ENCODE assay signal across 28 cellular contexts in the genomic region with DNA sequence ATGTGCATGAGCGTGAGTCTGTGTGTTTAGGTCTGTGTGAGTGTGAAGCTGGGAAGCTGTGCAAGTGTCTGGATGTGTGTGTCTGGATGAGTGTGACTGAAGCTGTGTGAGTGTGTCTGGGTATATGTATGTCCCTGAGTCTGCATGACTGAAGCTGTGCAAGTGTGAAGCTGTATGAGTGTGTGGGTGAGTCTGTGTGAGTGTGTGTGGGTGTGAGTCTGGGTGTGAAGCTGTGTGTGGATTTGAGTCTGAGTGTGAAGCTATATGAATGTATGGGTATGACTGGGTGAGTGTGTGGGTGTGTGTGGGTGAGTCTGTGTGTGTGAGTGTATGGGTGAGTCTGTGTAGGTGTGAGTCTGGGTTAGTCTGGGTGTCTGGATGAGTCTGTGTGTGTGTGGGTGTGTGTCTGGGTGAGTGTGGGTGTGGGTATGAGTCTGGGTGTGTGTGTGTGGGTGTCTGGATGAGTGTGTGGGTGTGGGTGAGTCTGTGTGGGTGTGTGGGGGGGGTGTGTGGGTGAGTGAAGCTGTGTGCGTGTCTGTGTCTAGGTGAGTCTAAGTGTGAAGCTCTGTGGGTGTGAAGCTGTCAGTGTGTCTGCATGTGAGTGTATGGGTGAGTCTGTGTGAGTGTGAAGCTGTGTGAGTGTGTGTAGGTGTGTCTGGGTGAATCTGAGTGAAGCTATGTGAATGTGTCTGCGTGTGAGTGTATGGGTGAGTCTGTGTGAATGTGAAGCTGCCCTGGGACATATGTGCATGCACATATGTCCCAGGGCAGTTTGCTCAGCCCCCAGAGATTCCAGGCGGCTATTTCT.
"Had no signal": no experiment of that assay in that cellular context is flagged by ENCODE, and none has a peak within 500 bp of the region (broad histone marks: within the 10 kb centered on the region; RNA-seq: fewer than 3 reads in every experiment).

No MANE protein-coding gene starts in this region.

- H3K4me1 Mint-ChIP-seq: activated naive CD4-positive, alpha-beta T cell treated with anti-CD3 and anti-CD28 coated beads, Interleukin-2, amount 50 U/mL, for 24 hours; activated T-helper 17 cell treated with anti-CD3 and anti-CD28 coated beads, Interleukin-2, amount 50 U/mL, for 72 hours; immature natural killer cell; memory B cell; natural killer cell had no signal

- H3K27me3 ChIP-seq: body of pancreas, right lobe of liver, testis, vagina had no signal

- H3K4me1 ChIP-seq: body of pancreas, esophagus squamous epithelium, gastroesophageal sphincter, heart left ventricle, right lobe of liver, testis, transverse colon, vagina had no signal

- H3K27me3 Mint-ChIP-seq: activated naive CD4-positive, alpha-beta T cell treated with anti-CD3 and anti-CD28 coated beads, Interleukin-2, amount 50 U/mL, for 24 hours had no signal

- DNase-seq: activated CD4-positive, alpha-beta T cell treated with anti-CD3 and anti-CD28 coated beads, Interleukin-2, amount 50 U/mL, for 1 hour; activated CD4-positive, CD25-positive, alpha-beta regulatory T cell treated with anti-CD3 and anti-CD28 coated beads, Interleukin-2, amount 50 U/mL, for 72 hours; activated CD8-positive, alpha-beta T cell treated with anti-CD3 and anti-CD28 coated beads for 36 hours; activated gamma-delta T cell treated with Interleukin-2 at 50 U/mL for 16 hours; activated T-cell treated with anti-CD3 and anti-CD28 coated beads, Interleukin-2, amount 50 U/mL, for 4 hours; anterior cingulate cortex; body of pancreas; dermis blood vessel endothelial cell; effector CD4-positive, alpha-beta T cell; esophagus squamous epithelium; heart left ventricle; hypothalamus; immature natural killer cell; kidney; left colon; natural killer cell; right lobe of liver; stimulated activated CD4-positive, alpha-beta T cell treated with anti-CD3 and anti-CD28 coated beads, Interleukin-2, amount 100 ng/mL, for 48 hours; stimulated activated naive CD8-positive, alpha-beta T cell treated with anti-CD3 and anti-CD28 coated beads, Interleukin-15, Interleukin-2, amounts not matched to agents 100 U/mL and 50 U/mL, for 24 hours; T-helper 2 cell; testis; transverse colon had no signal

- H3K36me3 Mint-ChIP-seq: immature natural killer cell, natural killer cell had no signal

- H3K4me3 Mint-ChIP-seq: activated CD8-positive, alpha-beta T cell treated with anti-CD3 and anti-CD28 coated beads for 36 hours; activated naive CD4-positive, alpha-beta T cell treated with anti-CD3 and anti-CD28 coated beads, Interleukin-2, amount 50 U/mL, for 24 hours; activated T-cell treated with anti-CD3 and anti-CD28 coated beads, Interleukin-2, amount 50 U/mL, for 4 hours; activated T-helper 17 cell treated with anti-CD3 and anti-CD28 coated beads, Interleukin-2, amount 50 U/mL, for 72 hours; immature natural killer cell; memory B cell; natural killer cell had no signal

- H3K36me3 ChIP-seq: esophagus squamous epithelium, gastroesophageal sphincter, heart left ventricle, neutrophil, right lobe of liver, transverse colon, vagina had no signal

- H3K9me3 Mint-ChIP-seq: activated CD8-positive, alpha-beta T cell treated with anti-CD3 and anti-CD28 coated beads for 36 hours; activated naive CD4-positive, alpha-beta T cell treated with anti-CD3 and anti-CD28 coated beads, Interleukin-2, amount 50 U/mL, for 24 hours; activated T-cell treated with anti-CD3 and anti-CD28 coated beads, Interleukin-2, amount 50 U/mL, for 4 hours; memory B cell; natural killer cell had no signal

- H3K27ac ChIP-seq: body of pancreas, esophagus squamous epithelium, gastroesophageal sphincter, heart left ventricle, neutrophil, right lobe of liver, testis, transverse colon, vagina had no signal

- ATAC-seq: activated CD8-positive, alpha-beta T cell treated with anti-CD3 and anti-CD28 coated beads for 36 hours; activated T-cell treated with anti-CD3 and anti-CD28 coated beads, Interleukin-2, amount 50 U/mL, for 4 hours; activated T-helper 17 cell treated with anti-CD3 and anti-CD28 coated beads, Interleukin-2, amount 50 U/mL, for 72 hours; body of pancreas; gastroesophageal sphincter; left colon; right lobe of liver; stimulated activated naive CD8-positive, alpha-beta T cell treated with anti-CD3 and anti-CD28 coated beads, Interleukin-15, Interleukin-2, amounts not matched to agents 100 U/mL and 50 U/mL, for 24 hours had no signal

- H3K9me3 ChIP-seq: body of pancreas, esophagus squamous epithelium, neutrophil, right lobe of liver, testis, transverse colon, vagina had no signal

- H3K27ac Mint-ChIP-seq: activated CD8-positive, alpha-beta T cell treated with anti-CD3 and anti-CD28 coated beads for 36 hours; activated naive CD4-positive, alpha-beta T cell treated with anti-CD3 and anti-CD28 coated beads, Interleukin-2, amount 50 U/mL, for 24 hours; activated T-helper 17 cell treated with anti-CD3 and anti-CD28 coated beads, Interleukin-2, amount 50 U/mL, for 72 hours; immature natural killer cell; memory B cell; natural killer cell had no signal

- H3K4me3 ChIP-seq: body of pancreas, esophagus squamous epithelium, gastroesophageal sphincter, heart left ventricle, right lobe of liver, testis, transverse colon, vagina had no signal
